ENCODE assay signal across 1 cellular context in genomic region chr2:189783927-189784867, GRCh38.
TF ChIP-seq lines count a peak whose summit lies in the region.

Gene ORMDL1 (minus strand): TSS chr2:189784339. CDS start chr2:189782595, 1,744 bp downstream.
Gene PMS1 (plus strand): TSS chr2:189784450. CDS start chr2:189791810, 7,360 bp downstream.

TF ChIP-seq in HepG2, 621 proteins besides CTCF, POLR2A, EP300 and RAD21 (continued from another document and continues in another):
- TF ChIP-seq AHDC1 (CRISPR knock-in tag; IDR thresholded peaks at IDR 0.05; ENCODE audit: borderline replicate concordance) (peak; percentile 50), SAP130 (CRISPR knock-in tag; IDR thresholded peaks at IDR 0.05; ENCODE audit: low read depth) (peak; percentile 88), HNRNPK (IDR thresholded peaks at IDR 0.05; ENCODE audit: low read depth, low read length, poor library complexity, severe bottlenecking) (peak; percentile 80), PATZ1 (CRISPR knock-in tag; IDR thresholded peaks at IDR 0.05) (peak; percentile 24; the same call in 1 of the 2 replicates), ZNF800 (CRISPR knock-in tag; IDR thresholded peaks at IDR 0.05) (peak; percentile 87), CCDC6 (CRISPR knock-in tag; IDR thresholded peaks at IDR 0.05) (peak; percentile 81), TRAFD1 (CRISPR knock-in tag; IDR thresholded peaks at IDR 0.05; ENCODE audit: borderline replicate concordance) (no peak; the same call in 1 of the 2 replicates), NR3C1 (CRISPR knock-in tag; IDR thresholded peaks at IDR 0.05) (0 out of 2 replicates have a peak, but pooled peaks have one; percentile 23), MLXIP (CRISPR knock-in tag; IDR thresholded peaks at IDR 0.05; ENCODE audit: borderline replicate concordance) (peak; percentile 22; the same call in 1 of the 2 replicates), WIZ (CRISPR knock-in tag; IDR thresholded peaks at IDR 0.05) (no peak), ZNF275 (CRISPR knock-in tag; IDR thresholded peaks at IDR 0.05; ENCODE audit: borderline replicate concordance) (peak; percentile 97), HOXA5 (CRISPR knock-in tag; IDR thresholded peaks at IDR 0.05) (peak; percentile 96), ZNF883 (CRISPR knock-in tag; IDR thresholded peaks at IDR 0.05; ENCODE audit: not compliant biosample characterization) (peak; percentile 99), JUND (CRISPR knock-in tag; IDR thresholded peaks at IDR 0.05) (no peak), MIXL1 (CRISPR knock-in tag; IDR thresholded peaks at IDR 0.05) (peak; percentile 42; the same call in 1 of the 2 replicates), ZNF75D (CRISPR knock-in tag; IDR thresholded peaks at IDR 0.05; ENCODE audit: borderline replicate concordance) (no peak), FOXA1 (IDR thresholded peaks at IDR 0.05) (no peak), FOXA1 (CRISPR knock-in tag; IDR thresholded peaks at IDR 0.05) (peak; percentile 47), NCOA1 (CRISPR knock-in tag; IDR thresholded peaks at IDR 0.05) (peak; percentile 48), ZSCAN21 (CRISPR knock-in tag; IDR thresholded peaks at IDR 0.05; ENCODE audit: borderline replicate concordance) (peak; percentile 52; the same call in 1 of the 2 replicates), ZFP90 (CRISPR knock-in tag; IDR thresholded peaks at IDR 0.05; ENCODE audit: borderline replicate concordance) (peak; percentile 95), SMARCE1 (IDR thresholded peaks at IDR 0.05; ENCODE audit: borderline replicate concordance) (no peak), ZBTB34 (CRISPR knock-in tag; IDR thresholded peaks at IDR 0.05) (peak; percentile 95; the same call in 1 of the 2 replicates), YY1 (IDR thresholded peaks at IDR 0.05; ENCODE audit: insufficient read depth, insufficient replicate concordance, low read depth, low read length) (peak; percentile 41), ZZZ3 (CRISPR knock-in tag; IDR thresholded peaks at IDR 0.05; ENCODE audit: borderline replicate concordance) (peak; percentile 66), ZNF280B (CRISPR knock-in tag; IDR thresholded peaks at IDR 0.05; ENCODE audit: borderline replicate concordance) (no peak; the same call in 1 of the 2 replicates), NR2C2 (CRISPR knock-in tag; IDR thresholded peaks at IDR 0.05; ENCODE audit: borderline replicate concordance) (peak; percentile 95), FOXP4 (CRISPR knock-in tag; IDR thresholded peaks at IDR 0.05) (0 out of 2 replicates have a peak, but pooled peaks have one; percentile 12), CHCHD3 (CRISPR knock-in tag; IDR thresholded peaks at IDR 0.05) (peak; percentile 31; the same call in 1 of the 2 replicates), ZBTB26 (CRISPR knock-in tag; IDR thresholded peaks at IDR 0.05; ENCODE audit: borderline replicate concordance) (no peak; the same call in none of the 2 replicates), SALL1 (CRISPR knock-in tag; IDR thresholded peaks at IDR 0.05) (peak; percentile 91), IRF2 (CRISPR knock-in tag; IDR thresholded peaks at IDR 0.05) (peak; percentile 45; the same call in 1 of the 2 replicates), ZNF619 (CRISPR knock-in tag; IDR thresholded peaks at IDR 0.05) (peak; percentile 97; the same call in 1 of the 2 replicates)
